ENCODE assay signal across 13 cellular contexts in genomic region chr11:10326080-10326964, GRCh38. TPM values are rescaled to one million over a fixed set of nuclear protein-coding genes. Genes with fewer than 3 reads are reported as not detected.
DNase-seq lines count a peak whose midpoint lies in the region; ATAC-seq and TF ChIP-seq lines count a peak whose summit lies in the region.
"Had no signal": no experiment of that assay in that cellular context is flagged by ENCODE, and none has a peak within 500 bp of the region (broad histone marks: within the 10 kb centered on the region; RNA-seq: fewer than 3 reads in every experiment).

No MANE protein-coding gene starts in this region.

- DNase-seq in LHCN-M2 (ENCODE audit: low read depth) = peak; percentile 54
- DNase-seq in dermis blood vessel endothelial cell = peak; percentile 74
- no peak for DNase-seq in lower lobe of right lung
- DNase-seq in tibial artery = peak; percentile 70 to 78
- DNase-seq in foreskin keratinocyte = no peak
- DNase-seq in SIG-M5 (lab: John Stamatoyannopoulos, UW) = no peak
- DNase-seq: activated T-cell treated with anti-CD3 and anti-CD28 coated beads for 4 hours, cortex of kidney, DMS79, NCI-H510A had no signal

- H3K9me3 ChIP-seq in lower lobe of right lung = no peaks in the 10 kb centered on the region
- no peaks in the 10 kb centered on the region for H3K9me3 ChIP-seq in tibial artery

- peak; percentile 25 to 41 for ATAC-seq in lower lobe of right lung
- no peak for ATAC-seq in HG03342 (IDR thresholded peaks at IDR 0.05; ENCODE audit: unreplicated experiment)
- ATAC-seq in GM19397 (IDR thresholded peaks at IDR 0.05; ENCODE audit: unreplicated experiment) = no peak
- no peak for ATAC-seq in foreskin keratinocyte

- H3K36me3 ChIP-seq in lower lobe of right lung (no peaks in the 10 kb centered on the region), tibial artery (no peaks in the 10 kb centered on the region)

- H3K27ac ChIP-seq in lower lobe of right lung (peak overlapping the region; percentile 54), tibial artery (peak overlapping the region; percentile 56 to 82), foreskin keratinocyte (no peak overlapping the region)

- TF ChIP-seq CTCF in lower lobe of right lung (IDR thresholded peaks at IDR 0.05) = no peak
- TF ChIP-seq CTCF in tibial artery (IDR thresholded peaks at IDR 0.05) = no peak
- TF ChIP-seq CTCF in foreskin keratinocyte (conservative IDR thresholded peaks at IDR 0.05) = no peak

- peaks cover 65% of the 10 kb centered on the region for H3K4me1 ChIP-seq in lower lobe of right lung
- H3K4me1 ChIP-seq in tibial artery = peaks cover 5 to 74% (median 40%) of the 10 kb centered on the region in 4 donors
- H3K4me1 ChIP-seq in foreskin keratinocyte = peaks cover 18% of the 10 kb centered on the region

- H3K4me3 ChIP-seq in lower lobe of right lung (no peak overlapping the region), tibial artery (no peak overlapping the region)
- H3K4me3 ChIP-seq: skin epidermis had no signal

- intact Hi-C loops in lower lobe of right lung (cut with DNase I) (no loop called here), tibial artery (cut with DNase I; ENCODE audit: low total_unique reads) (no loop called here)

- H3K27me3 ChIP-seq in lower lobe of right lung (ENCODE audit: low read depth) (no peaks in the 10 kb centered on the region), tibial artery (no peaks in the 10 kb centered on the region), foreskin keratinocyte (no peaks in the 10 kb centered on the region)

RNA-seq across cellular contexts. Expression of gene ADM, which starts 21.4 kb away (rescaled TPM):
- total RNA-seq in LHCN-M2 (2014; rRNA removed) (160 and 164 TPM in 2 replicates), dermis blood vessel endothelial cell (308 and 569 TPM in 2 replicates), lower lobe of right lung (19.5 TPM), foreskin keratinocyte (28.7 and 34.1 TPM in 2 replicates)
- 146 TPM for polyA plus RNA-seq in LHCN-M2 (2012)
- 20.8 and 26.6 TPM in 2 replicates for polyA plus RNA-seq in foreskin keratinocyte

RNA-seq across cellular contexts. Expression of gene SBF2, which starts 32.3 kb away (rescaled TPM):
- total RNA-seq in LHCN-M2 (2014; rRNA removed) (31.6 and 32.1 TPM in 2 replicates), dermis blood vessel endothelial cell (49.9 and 57.9 TPM in 2 replicates), lower lobe of right lung (41.3 TPM), foreskin keratinocyte (21.3 and 22.7 TPM in 2 replicates)
- polyA plus RNA-seq in LHCN-M2 (2012) = 10.4 TPM
- polyA plus RNA-seq in foreskin keratinocyte = 5.9 and 7.2 TPM in 2 replicates

Comparison
In these comparisons a context has a peak if more than half of its experiments do, and no peak if none do; other contexts are left out.
1. DNase-seq: peak in LHCN-M2 (single experiment), dermis blood vessel endothelial cell (single experiment) and tibial artery (2 of 2); none in lower lobe of right lung (single experiment), foreskin keratinocyte (0 of 2) and SIG-M5 (single experiment).
2. ATAC-seq: peak in lower lobe of right lung (2 of 2); none in HG03342 (single experiment), GM19397 (single experiment) and foreskin keratinocyte (single experiment).